Comparison of ENCODE assay signal across 15 cellular contexts in genomic region chr22:39595622-39596182, GRCh38. TPM values are rescaled to one million over a fixed set of nuclear protein-coding genes. Genes with fewer than 3 reads are reported as not detected.
DNase-seq lines count a peak whose midpoint lies in the region; ATAC-seq and TF ChIP-seq lines count a peak whose summit lies in the region.
"Had no signal": no experiment of that assay in that cellular context is flagged by ENCODE, and none has a peak within 500 bp of the region (broad histone marks: within the 10 kb centered on the region; RNA-seq: fewer than 3 reads in every experiment).

No MANE protein-coding gene starts in this region.

- H2AFZ ChIP-seq in osteoblast (ENCODE audit: low read length): no peak overlapping the region
- H2AFZ ChIP-seq: GM23338 had no signal

- peaks cover 8% of the 10 kb centered on the region for H3K4me1 Mint-ChIP-seq in activated CD4-positive, alpha-beta T cell treated with anti-CD3 and anti-CD28 coated beads for 36 hours
- no peaks in the 10 kb centered on the region for H3K4me1 Mint-ChIP-seq in endodermal cell
- peaks cover 6% of the 10 kb centered on the region for H3K4me1 Mint-ChIP-seq in activated T-helper 17 cell treated with anti-CD3 and anti-CD28 coated beads, Interleukin-2, amount 50 U/mL, for 72 hours

- CTCF ChIA-PET in activated CD4-positive, alpha-beta T cell treated with anti-CD3 and anti-CD28 coated beads for 36 hours (lab: Charles Lee): no interaction called here
- CTCF ChIA-PET in HEK293 (lab: Yijun Ruan, JAX): interaction anchor here (0.9 kb wide), 1 partner anchor 36 kb away, joined by 4 read pairs; no protein-coding TSS in a partner anchor

- H3K27ac Mint-ChIP-seq in activated CD4-positive, alpha-beta T cell treated with anti-CD3 and anti-CD28 coated beads for 36 hours: peak overlapping the region; percentile 6
- no peak overlapping the region for H3K27ac Mint-ChIP-seq in endodermal cell
- H3K27ac Mint-ChIP-seq in activated T-helper 17 cell treated with anti-CD3 and anti-CD28 coated beads, Interleukin-2, amount 50 U/mL, for 72 hours: no peak overlapping the region
- H3K27ac Mint-ChIP-seq: CD14-positive monocyte, GM23338 had no signal

- no peak overlapping the region for H3K9ac ChIP-seq in endodermal cell (ENCODE audit: extremely low read depth, low read length, poor library complexity, severe bottlenecking)

- H3K4me3 ChIP-seq in HEK293 (ENCODE audit: low read depth, low read length) (no peak overlapping the region), endodermal cell (ENCODE audit: low read length) (no peak overlapping the region), osteoblast (ENCODE audit: insufficient read depth, low read length) (no peak overlapping the region)
- H3K4me3 ChIP-seq: GM12878, GM23338 had no signal

- H3K4me2 ChIP-seq in osteoblast (ENCODE audit: insufficient read depth, low read length): no peak overlapping the region
- H3K4me2 ChIP-seq: GM23338 had no signal

- peaks cover 4% of the 10 kb centered on the region for H3K27me3 Mint-ChIP-seq in activated CD4-positive, alpha-beta T cell treated with anti-CD3 and anti-CD28 coated beads for 36 hours
- H3K27me3 Mint-ChIP-seq in endodermal cell (ENCODE audit: insufficient read depth): peaks cover 33% of the 10 kb centered on the region
- H3K27me3 Mint-ChIP-seq in activated T-helper 17 cell treated with anti-CD3 and anti-CD28 coated beads, Interleukin-2, amount 50 U/mL, for 72 hours: peaks cover 4% of the 10 kb centered on the region

- POLR2A ChIA-PET in activated CD4-positive, alpha-beta T cell treated with anti-CD3 and anti-CD28 coated beads for 36 hours (lab: Charles Lee): no interaction called here
- POLR2A ChIA-PET in HEK293 (lab: Yijun Ruan, JAX): no interaction called here

- H3K27ac ChIP-seq in HEK293 (ENCODE audit: extremely low read depth, low read depth, low read length) (no peak overlapping the region), endodermal cell (ENCODE audit: low read depth, low read length) (no peak overlapping the region), osteoblast (ENCODE audit: low read depth, low read length) (no peak overlapping the region)
- H3K27ac ChIP-seq: 22Rv1 had no signal

- H3K9me3 Mint-ChIP-seq in activated CD4-positive, alpha-beta T cell treated with anti-CD3 and anti-CD28 coated beads for 36 hours (ENCODE audit: low read depth): no peaks in the 10 kb centered on the region
- H3K9me3 Mint-ChIP-seq in endodermal cell: peaks cover 1% of the 10 kb centered on the region
- no peaks in the 10 kb centered on the region for H3K9me3 Mint-ChIP-seq in activated T-helper 17 cell treated with anti-CD3 and anti-CD28 coated beads, Interleukin-2, amount 50 U/mL, for 72 hours
- H3K9me3 Mint-ChIP-seq: GM23338 had no signal

- H3K27me3 ChIP-seq in endodermal cell (ENCODE audit: control insufficient read depth, insufficient read depth, low read length, poor library complexity, severe bottlenecking): peaks cover 15% of the 10 kb centered on the region
- H3K27me3 ChIP-seq in osteoblast (ENCODE audit: insufficient read depth, low read length): peaks cover 21% of the 10 kb centered on the region

- H3K9me3 ChIP-seq in HEK293 (ENCODE audit: control insufficient read depth, insufficient read depth, low read depth, low read length) (no peaks in the 10 kb centered on the region), endodermal cell (ENCODE audit: control insufficient read depth, low read length) (no peaks in the 10 kb centered on the region), osteoblast (ENCODE audit: low read depth, low read length) (no peaks in the 10 kb centered on the region)

- H3K4me1 ChIP-seq in HEK293 (ENCODE audit: control insufficient read depth, insufficient read depth, low read length): no peaks in the 10 kb centered on the region
- no peaks in the 10 kb centered on the region for H3K4me1 ChIP-seq in endodermal cell (ENCODE audit: control insufficient read depth, insufficient read depth, low read length)
- H3K4me1 ChIP-seq in osteoblast (ENCODE audit: insufficient read depth, low read length): peaks cover 9% of the 10 kb centered on the region

- no peaks in the 10 kb centered on the region for H4K20me1 ChIP-seq in osteoblast (ENCODE audit: insufficient read depth, low read length)

- H3K36me3 ChIP-seq in HEK293 (ENCODE audit: control insufficient read depth in 2 of 2, insufficient read depth in 1 of 2, low read length in 2 of 2): no peaks in the 10 kb centered on the region
- H3K36me3 ChIP-seq in endodermal cell (ENCODE audit: control insufficient read depth, insufficient read depth, low read length): no peaks in the 10 kb centered on the region
- no peaks in the 10 kb centered on the region for H3K36me3 ChIP-seq in osteoblast (ENCODE audit: insufficient read depth, low read length)

- H3K79me2 ChIP-seq in osteoblast (ENCODE audit: insufficient read depth, low read length): no peaks in the 10 kb centered on the region

- no peaks in the 10 kb centered on the region for H3K36me3 Mint-ChIP-seq in activated CD4-positive, alpha-beta T cell treated with anti-CD3 and anti-CD28 coated beads for 36 hours (ENCODE audit: low read depth)
- no peaks in the 10 kb centered on the region for H3K36me3 Mint-ChIP-seq in endodermal cell (ENCODE audit: low read depth)
- H3K36me3 Mint-ChIP-seq in activated T-helper 17 cell treated with anti-CD3 and anti-CD28 coated beads, Interleukin-2, amount 50 U/mL, for 72 hours (ENCODE audit: low read depth): no peaks in the 10 kb centered on the region

- ATAC-seq in activated CD4-positive, alpha-beta T cell treated with anti-CD3 and anti-CD28 coated beads for 36 hours: no peak
- ATAC-seq in activated T-helper 17 cell treated with anti-CD3 and anti-CD28 coated beads, Interleukin-2, amount 50 U/mL, for 72 hours (replicated peaks): no peak
- no peak for ATAC-seq in GM21717 (IDR thresholded peaks at IDR 0.05; ENCODE audit: unreplicated experiment)
- ATAC-seq: GM12878, GM23338, HepG2 had no signal

- TF ChIP-seq CTCF in HEK293 (tag by site-specific recombination; IDR thresholded peaks at IDR 0.05) (no peak), endodermal cell (conservative IDR thresholded peaks at IDR 0.05) (no peak), osteoblast (IDR thresholded peaks at IDR 0.05; ENCODE audit: extremely low read depth, low read depth, low read length) (no peak), GM20000 (IDR thresholded peaks at IDR 0.05; ENCODE audit: extremely low read depth, missing control alignments) (no peak)

- DNase-seq in activated CD4-positive, alpha-beta T cell treated with anti-CD3 and anti-CD28 coated beads for 36 hours: no peak
- no peak for DNase-seq in activated CD4-positive, alpha-beta T cell treated with anti-CD3 and anti-CD28 coated beads, Interleukin-2, amount 50 U/mL, for 4 hours
- DNase-seq in endodermal cell: peak; percentile 72
- peak; percentile 58 for DNase-seq in osteoblast (ENCODE audit: insufficient read length, low spot score, missing footprints)
- DNase-seq in GM20000 (ENCODE audit: low spot score): no peak
- DNase-seq: DMS79, HCEC 1CT had no signal

- WGBS in endodermal cell (ENCODE audit: insufficient coverage in 1 of 2, insufficient read length in 1 of 2), 2 experiments: 86 to 88% methylated on average over 10 to 12 of the region's 13 CpGs

- intact Hi-C loops in activated CD4-positive, alpha-beta T cell treated with anti-CD3 and anti-CD28 coated beads for 36 hours (cut with DNase I, micrococcal nuclease): no loop called here

- H3K4me3 Mint-ChIP-seq in activated CD4-positive, alpha-beta T cell treated with anti-CD3 and anti-CD28 coated beads for 36 hours: no peak overlapping the region
- no peak overlapping the region for H3K4me3 Mint-ChIP-seq in endodermal cell
- no peak overlapping the region for H3K4me3 Mint-ChIP-seq in activated T-helper 17 cell treated with anti-CD3 and anti-CD28 coated beads, Interleukin-2, amount 50 U/mL, for 72 hours
- H3K4me3 Mint-ChIP-seq: CD14-positive monocyte, GM23338 had no signal

TF ChIP-seq in HEK293, 187 proteins besides CTCF, POLR2A, EP300 and RAD21:
- TF ChIP-seq KLF1 (tag by site-specific recombination; IDR thresholded peaks at IDR 0.05) (peak; percentile 36; the same call in 1 of the 2 replicates), ZNF664 (tag by site-specific recombination; IDR thresholded peaks at IDR 0.05) (peak; percentile 60; the same call in 1 of the 2 replicates), ZBTB44 (tag by site-specific recombination; IDR thresholded peaks at IDR 0.05) (no peak), ZNF623 (tag by site-specific recombination; IDR thresholded peaks at IDR 0.05) (peak; percentile 94), ZNF169 (tag by site-specific recombination; IDR thresholded peaks at IDR 0.05) (no peak), ZNF266 (tag by site-specific recombination; IDR thresholded peaks at IDR 0.05; ENCODE audit: low read depth) (no peak)

RNA-seq across cellular contexts. Expression of gene CACNA1I, which starts 25.1 kb away (rescaled TPM):
- under 1 TPM; 0.37 to 0.39 TPM for total RNA-seq in activated CD4-positive, alpha-beta T cell treated with anti-CD3 and anti-CD28 coated beads for 36 hours
- total RNA-seq in endodermal cell: 1 to 10 TPM; 1.2 to 2.2 TPM
- polyA plus RNA-seq in endodermal cell (2013, experiment 1 of 2): 0.32 TPM
- polyA plus RNA-seq in endodermal cell (2013, experiment 2 of 2): 0.29 TPM
- total RNA-seq in osteoblast: under 0.01 TPM in 2 replicates
- 1 to 10 TPM in 1 of 2 donors, under 1 TPM in 1; 0.84 to 5.3 TPM for total RNA-seq in activated T-helper 17 cell treated with anti-CD3 and anti-CD28 coated beads, Interleukin-2, amount 50 U/mL, for 72 hours
- total RNA-seq: HepG2 had no signal
- polyA plus RNA-seq: CD14-positive monocyte, HepG2 had no signal

Comparison
In these comparisons a context has a peak if more than half of its experiments do, and no peak if none do; other contexts are left out.
1. DNase-seq: peak in endodermal cell (single experiment) and osteoblast (single experiment); none in activated CD4-positive, alpha-beta T cell treated with anti-CD3 and anti-CD28 coated beads for 36 hours (single experiment), activated CD4-positive, alpha-beta T cell treated with anti-CD3 and anti-CD28 coated beads, Interleukin-2, amount 50 U/mL, for 4 hours (0 of 2) and GM20000 (single experiment).